7 cellular contexts compared by ENCODE assay signal in genomic region chr13:27852491-27852890, GRCh38.
"Had no signal": no experiment of that assay in that cellular context is flagged by ENCODE, and none has a peak within 500 bp of the region (broad histone marks: within the 10 kb centered on the region; RNA-seq: fewer than 3 reads in every experiment).

No MANE protein-coding gene starts in this region.

- H3K4me2 ChIP-seq: GM23338 had no signal

- ATAC-seq: HCT116, K562 had no signal

- H2AFZ ChIP-seq: GM23338 had no signal

- H3K4me3 ChIP-seq: GM23338, K562 had no signal

- DNase-seq: H9, HFFc6, IMR-90, KG1 had no signal
